Comparison of ENCODE assay signal across 2 cellular contexts in the genomic region with DNA sequence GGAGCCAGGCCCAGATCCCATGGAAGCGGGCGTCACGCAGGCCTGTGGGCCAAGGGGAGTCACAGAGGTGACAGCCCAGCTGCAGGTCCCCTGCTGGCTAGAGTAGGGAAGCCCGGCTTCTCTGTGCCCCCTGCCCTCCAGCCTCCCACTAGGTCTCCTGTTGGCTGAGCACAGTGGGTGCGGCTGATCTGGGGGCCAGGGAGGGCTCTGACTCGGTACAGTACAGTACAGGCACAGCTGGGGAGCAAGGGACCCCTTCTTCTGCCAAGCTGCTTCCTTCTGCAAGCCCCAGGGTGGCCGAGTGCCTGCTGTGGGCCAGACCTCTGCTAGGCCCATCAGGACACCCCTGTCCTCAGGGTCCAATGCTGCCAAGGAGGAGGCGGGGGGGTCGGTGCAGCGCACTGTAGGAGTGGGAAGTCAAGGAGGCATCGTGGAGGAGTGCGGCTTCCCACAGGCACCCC.
TF ChIP-seq lines count a peak whose summit lies in the region.

No MANE protein-coding gene starts in this region.

TF ChIP-seq in SK-N-SH, 30 proteins besides CTCF, POLR2A, EP300 and RAD21 (continued from another document):
- TF ChIP-seq GABPA (IDR thresholded peaks at IDR 0.05; ENCODE audit: low read depth) (no peak), POLR2AphosphoS5 (IDR thresholded peaks at IDR 0.05; ENCODE audit: low read depth, low read length) (no peak), CHD2 (IDR thresholded peaks at IDR 0.05; ENCODE audit: low read length, partially characterized antibody) (no peak), RXRA (IDR thresholded peaks at IDR 0.05; ENCODE audit: borderline replicate concordance, low read depth) (no peak), FOXM1 (IDR thresholded peaks at IDR 0.05; ENCODE audit: low read depth) (no peak), USF1 (IDR thresholded peaks at IDR 0.05; ENCODE audit: borderline replicate concordance, low read depth) (no peak), PBX3 (IDR thresholded peaks at IDR 0.05) (no peak), FOSL2 (IDR thresholded peaks at IDR 0.05; ENCODE audit: borderline replicate concordance, low read depth) (no peak), TEAD4 (IDR thresholded peaks at IDR 0.05; ENCODE audit: borderline replicate concordance, insufficient read depth) (no peak)
- TF ChIP-seq, protein P1, sequence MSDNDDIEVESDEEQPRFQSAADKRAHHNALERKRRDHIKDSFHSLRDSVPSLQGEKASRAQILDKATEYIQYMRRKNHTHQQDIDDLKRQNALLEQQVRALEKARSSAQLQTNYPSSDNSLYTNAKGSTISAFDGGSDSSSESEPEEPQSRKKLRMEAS (IDR thresholded peaks at IDR 0.05; ENCODE audit: low read depth): no peak
- TF ChIP-seq, protein P2, sequence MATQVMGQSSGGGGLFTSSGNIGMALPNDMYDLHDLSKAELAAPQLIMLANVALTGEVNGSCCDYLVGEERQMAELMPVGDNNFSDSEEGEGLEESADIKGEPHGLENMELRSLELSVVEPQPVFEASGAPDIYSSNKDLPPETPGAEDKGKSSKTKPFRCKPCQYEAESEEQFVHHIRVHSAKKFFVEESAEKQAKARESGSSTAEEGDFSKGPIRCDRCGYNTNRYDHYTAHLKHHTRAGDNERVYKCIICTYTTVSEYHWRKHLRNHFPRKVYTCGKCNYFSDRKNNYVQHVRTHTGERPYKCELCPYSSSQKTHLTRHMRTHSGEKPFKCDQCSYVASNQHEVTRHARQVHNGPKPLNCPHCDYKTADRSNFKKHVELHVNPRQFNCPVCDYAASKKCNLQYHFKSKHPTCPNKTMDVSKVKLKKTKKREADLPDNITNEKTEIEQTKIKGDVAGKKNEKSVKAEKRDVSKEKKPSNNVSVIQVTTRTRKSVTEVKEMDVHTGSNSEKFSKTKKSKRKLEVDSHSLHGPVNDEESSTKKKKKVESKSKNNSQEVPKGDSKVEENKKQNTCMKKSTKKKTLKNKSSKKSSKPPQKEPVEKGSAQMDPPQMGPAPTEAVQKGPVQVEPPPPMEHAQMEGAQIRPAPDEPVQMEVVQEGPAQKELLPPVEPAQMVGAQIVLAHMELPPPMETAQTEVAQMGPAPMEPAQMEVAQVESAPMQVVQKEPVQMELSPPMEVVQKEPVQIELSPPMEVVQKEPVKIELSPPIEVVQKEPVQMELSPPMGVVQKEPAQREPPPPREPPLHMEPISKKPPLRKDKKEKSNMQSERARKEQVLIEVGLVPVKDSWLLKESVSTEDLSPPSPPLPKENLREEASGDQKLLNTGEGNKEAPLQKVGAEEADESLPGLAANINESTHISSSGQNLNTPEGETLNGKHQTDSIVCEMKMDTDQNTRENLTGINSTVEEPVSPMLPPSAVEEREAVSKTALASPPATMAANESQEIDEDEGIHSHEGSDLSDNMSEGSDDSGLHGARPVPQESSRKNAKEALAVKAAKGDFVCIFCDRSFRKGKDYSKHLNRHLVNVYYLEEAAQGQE (IDR thresholded peaks at IDR 0.05; ENCODE audit: low read depth, low read length): no peak
TF ChIP-seq in SK-N-SH: peak in this region for 0.

TF ChIP-seq in SK-N-SH treated with all-trans-retinoic acid at 6 μM for 48 hours, 23 proteins besides CTCF, POLR2A, EP300 and RAD21 (continued from another document):
- TF ChIP-seq BACH2 (CRISPR knock-in tag; IDR thresholded peaks at IDR 0.05; ENCODE audit: borderline replicate concordance) (no peak), ISL1 (CRISPR knock-in tag; IDR thresholded peaks at IDR 0.05) (no peak), TCF4 (CRISPR knock-in tag; IDR thresholded peaks at IDR 0.05; ENCODE audit: borderline replicate concordance) (no peak), ZNF70 (CRISPR knock-in tag; IDR thresholded peaks at IDR 0.05) (no peak), CSRNP3 (CRISPR knock-in tag; IDR thresholded peaks at IDR 0.05) (no peak)
